1 cellular context compared by ENCODE assay signal in the genomic region with DNA sequence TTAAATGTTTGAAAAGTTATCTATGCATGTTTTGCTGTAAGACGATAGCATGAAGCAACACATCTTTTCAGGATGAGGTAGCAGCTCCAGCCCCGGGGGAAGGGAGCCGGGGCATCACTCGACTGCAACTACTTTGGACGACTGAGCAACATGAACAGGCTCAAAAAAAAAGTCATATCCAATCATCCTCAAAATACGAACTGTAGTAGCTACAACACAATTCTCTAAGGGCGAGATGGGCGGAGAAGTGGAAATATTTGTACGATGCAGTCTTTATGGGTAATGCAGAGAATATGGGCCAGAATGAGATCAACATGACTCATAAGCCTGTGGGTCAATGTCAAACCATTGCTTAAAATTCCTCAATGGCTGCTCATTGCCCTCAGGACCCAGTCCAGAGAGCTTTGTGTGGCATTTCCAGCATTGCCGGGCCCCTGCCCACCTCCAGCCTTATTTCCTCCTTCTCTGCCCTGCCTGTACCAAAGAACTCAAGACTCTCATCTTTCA.
TF ChIP-seq lines count a peak whose summit lies in the region.

No MANE protein-coding gene starts in this region.

TF ChIP-seq in HepG2, 621 proteins besides CTCF, POLR2A, EP300 and RAD21 (continued from another document):
- TF ChIP-seq, protein P1, sequence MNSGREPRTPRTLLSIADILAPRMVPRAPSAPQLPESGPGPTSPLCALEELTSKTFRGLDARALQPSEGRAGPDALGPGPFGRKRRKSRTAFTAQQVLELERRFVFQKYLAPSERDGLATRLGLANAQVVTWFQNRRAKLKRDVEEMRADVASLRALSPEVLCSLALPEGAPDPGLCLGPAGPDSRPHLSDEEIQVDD (CRISPR knock-in tag; IDR thresholded peaks at IDR 0.05; ENCODE audit: borderline replicate concordance): no peak
- TF ChIP-seq MAFK (conservative IDR thresholded peaks at IDR 0.05 in 1 of 2, IDR thresholded peaks at IDR 0.05 in 1 of 2; ENCODE audit: low read length in 2 of 2): 0 out of 4 replicates have a peak, but pooled peaks of 1 of the 2 experiments have one; percentile 18
- TF ChIP-seq, protein P2, sequence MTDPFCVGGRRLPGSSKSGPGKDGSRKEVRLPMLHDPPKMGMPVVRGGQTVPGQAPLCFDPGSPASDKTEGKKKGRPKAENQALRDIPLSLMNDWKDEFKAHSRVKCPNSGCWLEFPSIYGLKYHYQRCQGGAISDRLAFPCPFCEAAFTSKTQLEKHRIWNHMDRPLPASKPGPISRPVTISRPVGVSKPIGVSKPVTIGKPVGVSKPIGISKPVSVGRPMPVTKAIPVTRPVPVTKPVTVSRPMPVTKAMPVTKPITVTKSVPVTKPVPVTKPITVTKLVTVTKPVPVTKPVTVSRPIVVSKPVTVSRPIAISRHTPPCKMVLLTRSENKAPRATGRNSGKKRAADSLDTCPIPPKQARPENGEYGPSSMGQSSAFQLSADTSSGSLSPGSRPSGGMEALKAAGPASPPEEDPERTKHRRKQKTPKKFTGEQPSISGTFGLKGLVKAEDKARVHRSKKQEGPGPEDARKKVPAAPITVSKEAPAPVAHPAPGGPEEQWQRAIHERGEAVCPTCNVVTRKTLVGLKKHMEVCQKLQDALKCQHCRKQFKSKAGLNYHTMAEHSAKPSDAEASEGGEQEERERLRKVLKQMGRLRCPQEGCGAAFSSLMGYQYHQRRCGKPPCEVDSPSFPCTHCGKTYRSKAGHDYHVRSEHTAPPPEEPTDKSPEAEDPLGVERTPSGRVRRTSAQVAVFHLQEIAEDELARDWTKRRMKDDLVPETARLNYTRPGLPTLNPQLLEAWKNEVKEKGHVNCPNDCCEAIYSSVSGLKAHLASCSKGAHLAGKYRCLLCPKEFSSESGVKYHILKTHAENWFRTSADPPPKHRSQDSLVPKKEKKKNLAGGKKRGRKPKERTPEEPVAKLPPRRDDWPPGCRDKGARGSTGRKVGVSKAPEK (CRISPR knock-in tag; IDR thresholded peaks at IDR 0.05; ENCODE audit: borderline replicate concordance): no peak
- TF ChIP-seq, protein P3, sequence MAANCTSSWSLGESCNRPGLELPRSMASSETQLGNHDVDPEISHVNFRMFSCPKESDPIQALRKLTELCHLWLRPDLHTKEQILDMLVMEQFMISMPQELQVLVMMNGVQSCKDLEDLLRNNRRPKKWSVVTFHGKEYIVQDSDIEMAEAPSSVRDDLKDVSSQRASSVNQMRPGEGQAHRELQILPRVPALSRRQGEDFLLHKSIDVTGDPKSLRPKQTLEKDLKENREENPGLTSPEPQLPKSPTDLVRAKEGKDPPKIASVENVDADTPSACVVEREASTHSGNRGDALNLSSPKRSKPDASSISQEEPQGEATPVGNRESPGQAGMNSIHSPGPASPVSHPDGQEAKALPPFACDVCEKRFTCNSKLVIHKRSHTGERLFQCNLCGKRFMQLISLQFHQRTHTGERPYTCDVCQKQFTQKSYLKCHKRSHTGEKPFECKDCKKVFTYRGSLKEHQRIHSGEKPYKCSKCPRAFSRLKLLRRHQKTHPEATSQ (CRISPR knock-in tag; IDR thresholded peaks at IDR 0.05; ENCODE audit: borderline replicate concordance): no peak
- TF ChIP-seq, protein P4, sequence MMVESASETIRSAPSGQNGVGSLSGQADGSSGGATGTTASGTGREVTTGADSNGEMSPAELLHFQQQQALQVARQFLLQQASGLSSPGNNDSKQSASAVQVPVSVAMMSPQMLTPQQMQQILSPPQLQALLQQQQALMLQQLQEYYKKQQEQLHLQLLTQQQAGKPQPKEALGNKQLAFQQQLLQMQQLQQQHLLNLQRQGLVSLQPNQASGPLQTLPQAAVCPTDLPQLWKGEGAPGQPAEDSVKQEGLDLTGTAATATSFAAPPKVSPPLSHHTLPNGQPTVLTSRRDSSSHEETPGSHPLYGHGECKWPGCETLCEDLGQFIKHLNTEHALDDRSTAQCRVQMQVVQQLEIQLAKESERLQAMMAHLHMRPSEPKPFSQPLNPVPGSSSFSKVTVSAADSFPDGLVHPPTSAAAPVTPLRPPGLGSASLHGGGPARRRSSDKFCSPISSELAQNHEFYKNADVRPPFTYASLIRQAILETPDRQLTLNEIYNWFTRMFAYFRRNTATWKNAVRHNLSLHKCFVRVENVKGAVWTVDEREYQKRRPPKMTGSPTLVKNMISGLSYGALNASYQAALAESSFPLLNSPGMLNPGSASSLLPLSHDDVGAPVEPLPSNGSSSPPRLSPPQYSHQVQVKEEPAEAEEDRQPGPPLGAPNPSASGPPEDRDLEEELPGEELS (CRISPR knock-in tag; IDR thresholded peaks at IDR 0.05): 0 out of 2 replicates have a peak, but pooled peaks have one; percentile 13
- no peak for TF ChIP-seq NR2F6 (IDR thresholded peaks at IDR 0.05)
- peak; percentile 34; the same call in 1 of the 2 replicates for TF ChIP-seq NR2F6 (CRISPR knock-in tag; IDR thresholded peaks at IDR 0.05)
- no peak for TF ChIP-seq ZNF451 (CRISPR knock-in tag; IDR thresholded peaks at IDR 0.05)
- TF ChIP-seq SOX13 (IDR thresholded peaks at IDR 0.05): no peak
- no peak for TF ChIP-seq SOX13 (CRISPR knock-in tag; conservative IDR thresholded peaks at IDR 0.05 in 1 of 2, IDR thresholded peaks at IDR 0.05 in 1 of 2)
- peak; percentile 28; the same call in 1 of the 2 replicates for TF ChIP-seq ELF3 (CRISPR knock-in tag; IDR thresholded peaks at IDR 0.05)
- TF ChIP-seq ZNF644 (CRISPR knock-in tag; IDR thresholded peaks at IDR 0.05; ENCODE audit: low read depth): 0 out of 2 replicates have a peak, but pooled peaks have one; percentile 20
- peak; percentile 30; the same call in 1 of the 2 replicates for TF ChIP-seq JUND (CRISPR knock-in tag; IDR thresholded peaks at IDR 0.05)
- peak; percentile 64 for TF ChIP-seq SP5 (CRISPR knock-in tag; IDR thresholded peaks at IDR 0.05; ENCODE audit: borderline replicate concordance, low read depth)
- TF ChIP-seq FOXP1 (IDR thresholded peaks at IDR 0.05): no peak
- no peak for TF ChIP-seq FOXP1 (CRISPR knock-in tag; IDR thresholded peaks at IDR 0.05)
- TF ChIP-seq, protein P5, sequence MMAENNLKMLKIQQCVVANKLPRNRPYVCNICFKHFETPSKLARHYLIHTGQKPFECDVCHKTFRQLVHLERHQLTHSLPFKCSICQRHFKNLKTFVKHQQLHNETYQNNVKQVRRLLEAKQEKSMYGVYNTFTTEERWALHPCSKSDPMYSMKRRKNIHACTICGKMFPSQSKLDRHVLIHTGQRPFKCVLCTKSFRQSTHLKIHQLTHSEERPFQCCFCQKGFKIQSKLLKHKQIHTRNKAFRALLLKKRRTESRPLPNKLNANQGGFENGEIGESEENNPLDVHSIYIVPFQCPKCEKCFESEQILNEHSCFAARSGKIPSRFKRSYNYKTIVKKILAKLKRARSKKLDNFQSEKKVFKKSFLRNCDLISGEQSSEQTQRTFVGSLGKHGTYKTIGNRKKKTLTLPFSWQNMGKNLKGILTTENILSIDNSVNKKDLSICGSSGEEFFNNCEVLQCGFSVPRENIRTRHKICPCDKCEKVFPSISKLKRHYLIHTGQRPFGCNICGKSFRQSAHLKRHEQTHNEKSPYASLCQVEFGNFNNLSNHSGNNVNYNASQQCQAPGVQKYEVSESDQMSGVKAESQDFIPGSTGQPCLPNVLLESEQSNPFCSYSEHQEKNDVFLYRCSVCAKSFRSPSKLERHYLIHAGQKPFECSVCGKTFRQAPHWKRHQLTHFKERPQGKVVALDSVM (CRISPR knock-in tag; IDR thresholded peaks at IDR 0.05): no peak
- TF ChIP-seq SKI (IDR thresholded peaks at IDR 0.05; ENCODE audit: partially characterized antibody): peak; percentile 63
- TF ChIP-seq HNF4A (CRISPR knock-in tag; IDR thresholded peaks at IDR 0.05): peak; percentile 19; the same call in 1 of the 2 replicates
- 0 out of 2 replicates have a peak, but pooled peaks have one; percentile 27 for TF ChIP-seq FOSL1 (CRISPR knock-in tag; IDR thresholded peaks at IDR 0.05; ENCODE audit: borderline replicate concordance)
- peak; percentile 21 for TF ChIP-seq TBL1XR1 (IDR thresholded peaks at IDR 0.05; ENCODE audit: borderline replicate concordance, low read length, partially characterized antibody)
- TF ChIP-seq, protein P6, sequence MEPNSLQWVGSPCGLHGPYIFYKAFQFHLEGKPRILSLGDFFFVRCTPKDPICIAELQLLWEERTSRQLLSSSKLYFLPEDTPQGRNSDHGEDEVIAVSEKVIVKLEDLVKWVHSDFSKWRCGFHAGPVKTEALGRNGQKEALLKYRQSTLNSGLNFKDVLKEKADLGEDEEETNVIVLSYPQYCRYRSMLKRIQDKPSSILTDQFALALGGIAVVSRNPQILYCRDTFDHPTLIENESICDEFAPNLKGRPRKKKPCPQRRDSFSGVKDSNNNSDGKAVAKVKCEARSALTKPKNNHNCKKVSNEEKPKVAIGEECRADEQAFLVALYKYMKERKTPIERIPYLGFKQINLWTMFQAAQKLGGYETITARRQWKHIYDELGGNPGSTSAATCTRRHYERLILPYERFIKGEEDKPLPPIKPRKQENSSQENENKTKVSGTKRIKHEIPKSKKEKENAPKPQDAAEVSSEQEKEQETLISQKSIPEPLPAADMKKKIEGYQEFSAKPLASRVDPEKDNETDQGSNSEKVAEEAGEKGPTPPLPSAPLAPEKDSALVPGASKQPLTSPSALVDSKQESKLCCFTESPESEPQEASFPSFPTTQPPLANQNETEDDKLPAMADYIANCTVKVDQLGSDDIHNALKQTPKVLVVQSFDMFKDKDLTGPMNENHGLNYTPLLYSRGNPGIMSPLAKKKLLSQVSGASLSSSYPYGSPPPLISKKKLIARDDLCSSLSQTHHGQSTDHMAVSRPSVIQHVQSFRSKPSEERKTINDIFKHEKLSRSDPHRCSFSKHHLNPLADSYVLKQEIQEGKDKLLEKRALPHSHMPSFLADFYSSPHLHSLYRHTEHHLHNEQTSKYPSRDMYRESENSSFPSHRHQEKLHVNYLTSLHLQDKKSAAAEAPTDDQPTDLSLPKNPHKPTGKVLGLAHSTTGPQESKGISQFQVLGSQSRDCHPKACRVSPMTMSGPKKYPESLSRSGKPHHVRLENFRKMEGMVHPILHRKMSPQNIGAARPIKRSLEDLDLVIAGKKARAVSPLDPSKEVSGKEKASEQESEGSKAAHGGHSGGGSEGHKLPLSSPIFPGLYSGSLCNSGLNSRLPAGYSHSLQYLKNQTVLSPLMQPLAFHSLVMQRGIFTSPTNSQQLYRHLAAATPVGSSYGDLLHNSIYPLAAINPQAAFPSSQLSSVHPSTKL (CRISPR knock-in tag; IDR thresholded peaks at IDR 0.05): peak; percentile 64; the same call in 1 of the 2 replicates
- TF ChIP-seq CEBPB (IDR thresholded peaks at IDR 0.05; ENCODE audit: borderline replicate concordance, low read depth, low read length): peak; percentile 32; the same call in 1 of the 2 replicates
- peak; percentile 59 for TF ChIP-seq RARA (CRISPR knock-in tag; IDR thresholded peaks at IDR 0.05)
- peak; percentile 34; the same call in 1 of the 2 replicates for TF ChIP-seq SAP130 (CRISPR knock-in tag; IDR thresholded peaks at IDR 0.05; ENCODE audit: low read depth)
- TF ChIP-seq FOSL2 (CRISPR knock-in tag; IDR thresholded peaks at IDR 0.05): peak; percentile 91
- peak in 1 of 2 experiments; percentile 39; a peak in 1 of 4 replicates for TF ChIP-seq NR2F1 (CRISPR knock-in tag; IDR thresholded peaks at IDR 0.05)
